Comparison of ENCODE assay signal across 8 cellular contexts in genomic region chr13:113862766-113863510, GRCh38. TPM values are rescaled to one million over a fixed set of nuclear protein-coding genes. Genes with fewer than 3 reads are reported as not detected.
DNase-seq lines count a peak whose midpoint lies in the region; ATAC-seq and TF ChIP-seq lines count a peak whose summit lies in the region.

No MANE protein-coding gene starts in this region.

- 5 to 7% (median 6%) methylated on average over 56 to 69 of the region's 69 CpGs for WGBS in ovary, 3 donors

- peaks cover 26% of the 10 kb centered on the region for H3K4me1 ChIP-seq in ovary (ENCODE audit: insufficient read depth)

- intact Hi-C loops in cardiac septum (cut with DNase I) = loop anchor here (1.0 to 2.0 kb wide), 3 partner anchors 20 to 42 kb away; no protein-coding TSS in a partner anchor
- intact Hi-C loops in ovary (cut with DNase I) = loop anchor here (2.0 to 5.0 kb wide), 3 partner anchors 41 to 64 kb away; no protein-coding TSS in a partner anchor

- peaks cover 4% of the 10 kb centered on the region for H3K4me1 Mint-ChIP-seq in activated naive CD8-positive, alpha-beta T cell treated with anti-CD3 and anti-CD28 coated beads, Interleukin-2, amount 10 ng/mL, durations not matched to agents 7 days and 5 days

- no peaks in the 10 kb centered on the region for H3K9me3 ChIP-seq in ovary

- peak overlapping the region; percentile 87 to 89 for H3K27ac ChIP-seq in ovary

- TF ChIP-seq POLR2A in ovary (IDR thresholded peaks at IDR 0.05) = no peak

- POLR2A ChIA-PET in activated naive CD8-positive, alpha-beta T cell treated with anti-CD3 and anti-CD28 coated beads, Interleukin-2, amount 10 ng/mL, durations not matched to agents 7 days and 5 days (lab: Charles Lee) = no interaction called here

- H3K4me3 Mint-ChIP-seq in activated naive CD8-positive, alpha-beta T cell treated with anti-CD3 and anti-CD28 coated beads, Interleukin-2, amount 10 ng/mL, durations not matched to agents 7 days and 5 days = peak overlapping the region; percentile 50

- no peaks in the 10 kb centered on the region for H3K36me3 ChIP-seq in ovary

- peaks cover 16% of the 10 kb centered on the region for H3K9me3 Mint-ChIP-seq in activated naive CD8-positive, alpha-beta T cell treated with anti-CD3 and anti-CD28 coated beads, Interleukin-2, amount 10 ng/mL, durations not matched to agents 7 days and 5 days

- no peak for TF ChIP-seq CTCF in ovary (IDR thresholded peaks at IDR 0.05)

- TF ChIP-seq EP300 in ovary (IDR thresholded peaks at IDR 0.05) = no peak

- H3K27me3 Mint-ChIP-seq in activated naive CD8-positive, alpha-beta T cell treated with anti-CD3 and anti-CD28 coated beads, Interleukin-2, amount 10 ng/mL, durations not matched to agents 7 days and 5 days = peaks cover 49% of the 10 kb centered on the region

- DNase-seq in GM03348 (ENCODE audit: low spot score) = peak; percentile 70
- DNase-seq in HK-2 (ENCODE audit: unreplicated experiment) = peak; percentile 29
- peak; percentile 45 for DNase-seq in activated naive CD8-positive, alpha-beta T cell treated with anti-CD3 and anti-CD28 coated beads, Interleukin-2, amount 10 ng/mL, durations not matched to agents 7 days and 5 days
- DNase-seq in cardiac septum (ENCODE audit: low spot score) = peak; percentile 80
- peak; percentile 46 to 71 (median 63) for DNase-seq in ovary
- no peak for DNase-seq in H4 (ENCODE audit: low spot score)

- no peak overlapping the region for H3K27ac Mint-ChIP-seq in activated naive CD8-positive, alpha-beta T cell treated with anti-CD3 and anti-CD28 coated beads, Interleukin-2, amount 10 ng/mL, durations not matched to agents 7 days and 5 days

- H3K27me3 ChIP-seq in ovary = no peaks in the 10 kb centered on the region

- peak; percentile 11 for ATAC-seq in activated naive CD8-positive, alpha-beta T cell treated with anti-CD3 and anti-CD28 coated beads, Interleukin-2, amount 10 ng/mL, durations not matched to agents 7 days and 5 days (ENCODE audit: low read depth)
- ATAC-seq in GM21447 (IDR thresholded peaks at IDR 0.05; ENCODE audit: unreplicated experiment) (no peak), GM21786 (IDR thresholded peaks at IDR 0.05; ENCODE audit: unreplicated experiment) (no peak)

- peak overlapping the region; percentile 82 for H3K4me3 ChIP-seq in ovary

- H3K36me3 Mint-ChIP-seq in activated naive CD8-positive, alpha-beta T cell treated with anti-CD3 and anti-CD28 coated beads, Interleukin-2, amount 10 ng/mL, durations not matched to agents 7 days and 5 days = no peaks in the 10 kb centered on the region

RNA-seq across cellular contexts. Expression of gene GAS6, which starts 0.9 kb away (rescaled TPM):
- 1 to 10 TPM; 2.1 to 2.6 TPM for total RNA-seq in activated naive CD8-positive, alpha-beta T cell treated with anti-CD3 and anti-CD28 coated beads, Interleukin-2, amount 10 ng/mL, durations not matched to agents 7 days and 5 days
- total RNA-seq in cardiac septum (201 TPM), ovary (100 to 1,000 TPM in 6 of 7 donors, 10 to 100 TPM in 1; 98.3 to 336 (median 143) TPM)
- polyA plus RNA-seq in ovary = 100 to 1,000 TPM in 1 of 2 donors, 10 to 100 TPM in 1; 44.9 to 183 TPM
- total RNA-seq in H4 (2014; rRNA removed; shearing (Covaris generic)) = 5.9 and 6.4 TPM in 2 replicates

Comparison
In these comparisons a context has a peak if more than half of its experiments do, and no peak if none do; other contexts are left out.
1. RNA of gene GAS6, which starts 0.9 kb away (total RNA-seq): 201 TPM in cardiac septum (single experiment) and 98.3 to 336 TPM in ovary; 5.9 to 6.4 TPM in H4 and 2.1 to 2.6 TPM in activated naive CD8-positive, alpha-beta T cell treated with anti-CD3 and anti-CD28 coated beads, Interleukin-2, amount 10 ng/mL, durations not matched to agents 7 days and 5 days; every median in the first group is over 10 times any median in the second.